ENCODE assay signal across 21 cellular contexts in the genomic region with DNA sequence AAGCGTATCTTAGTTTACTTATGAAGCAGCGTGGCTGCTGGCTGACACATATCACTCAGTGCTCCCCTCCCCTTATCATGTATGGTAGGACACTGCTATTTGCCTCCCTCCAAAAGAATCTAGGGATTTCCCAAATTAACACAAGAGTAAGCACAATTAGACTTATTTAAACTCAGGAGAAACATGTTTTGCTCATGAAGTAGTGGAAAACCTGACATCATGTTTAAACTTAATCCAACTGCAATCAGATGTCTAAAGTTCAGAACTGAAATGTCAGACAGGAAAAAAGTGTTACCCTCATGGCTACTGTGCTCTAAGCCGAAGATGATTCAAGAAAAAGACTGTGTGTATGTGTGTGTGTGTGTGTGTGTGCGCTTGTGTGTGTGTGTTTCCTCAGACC.
DNase-seq lines count a peak whose midpoint lies in the region; ATAC-seq and TF ChIP-seq lines count a peak whose summit lies in the region.
"Had no signal": no experiment of that assay in that cellular context is flagged by ENCODE, and none has a peak within 500 bp of the region (broad histone marks: within the 10 kb centered on the region; RNA-seq: fewer than 3 reads in every experiment).

No MANE protein-coding gene starts in this region.

- TF ChIP-seq CTCF in coronary artery (IDR thresholded peaks at IDR 0.05), result no peak

- DNase-seq in H4 (ENCODE audit: low spot score) (peak; percentile 28), coronary artery (ENCODE audit: low spot score) (no peak), left ventricle myocardium superior (no peak), renal cortical epithelial cell (ENCODE audit: low read depth) (peak; percentile 89), EL (no peak), globus pallidus (ENCODE audit: low spot score) (no peak)
- DNase-seq: activated CD4-positive, alpha-beta memory T cell treated with anti-CD3 and anti-CD28 coated beads, Interleukin-2, amount 10 ng/mL, durations not matched to agents 7 days and 5 days; activated naive CD4-positive, alpha-beta T cell treated with anti-CD3 and anti-CD28 coated beads, Interleukin-2, amount 10 ng/mL, durations not matched to agents 7 days and 5 days; activated T-cell treated with anti-CD3 and anti-CD28 coated beads, Interleukin-2, amount 50 U/mL, for 1 hour; AML-193; brain microvascular endothelial cell; HFFc6; left colon; NCI-H2029; NCI-H524 treated with DMSO at 0.1 percent for 48 hours; SHP77; T-helper 17 cell had no signal

- ATAC-seq in left ventricle myocardium superior (peak; percentile 57), HG02623 (IDR thresholded peaks at IDR 0.05; ENCODE audit: unreplicated experiment) (no peak), GM19455 (IDR thresholded peaks at IDR 0.05; ENCODE audit: unreplicated experiment) (no peak)
- ATAC-seq: left colon, T-helper 17 cell, WTC11 had no signal

- H3K27ac ChIP-seq in coronary artery, result peak overlapping the region; percentile 73 to 86
- H3K27ac ChIP-seq: brain microvascular endothelial cell, KMS-11 had no signal

- intact Hi-C loops in left ventricle myocardium superior (cut with micrococcal nuclease), result no loop called here

- no peak overlapping the region for H3K4me3 ChIP-seq in coronary artery

Comparison
In these comparisons a context has a peak if more than half of its experiments do, and no peak if none do; other contexts are left out.
1. DNase-seq: peak in H4 (single experiment) and renal cortical epithelial cell (single experiment); none in coronary artery (single experiment), left ventricle myocardium superior (single experiment), EL (single experiment) and globus pallidus (single experiment).